ENCODE assay signal across 1 cellular context in genomic region chr18:45384137-45384998, GRCh38.
TF ChIP-seq lines count a peak whose summit lies in the region.

No MANE protein-coding gene starts in this region.

TF ChIP-seq in SK-N-SH, 30 proteins besides CTCF, POLR2A, EP300 and RAD21 (continued from another document):
- TF ChIP-seq YY1 (IDR thresholded peaks at IDR 0.05; ENCODE audit: low read depth) (no peak), NRF1 (IDR thresholded peaks at IDR 0.05; ENCODE audit: low read depth, low read length) (no peak)
